18 cellular contexts compared by ENCODE assay signal in the genomic region with DNA sequence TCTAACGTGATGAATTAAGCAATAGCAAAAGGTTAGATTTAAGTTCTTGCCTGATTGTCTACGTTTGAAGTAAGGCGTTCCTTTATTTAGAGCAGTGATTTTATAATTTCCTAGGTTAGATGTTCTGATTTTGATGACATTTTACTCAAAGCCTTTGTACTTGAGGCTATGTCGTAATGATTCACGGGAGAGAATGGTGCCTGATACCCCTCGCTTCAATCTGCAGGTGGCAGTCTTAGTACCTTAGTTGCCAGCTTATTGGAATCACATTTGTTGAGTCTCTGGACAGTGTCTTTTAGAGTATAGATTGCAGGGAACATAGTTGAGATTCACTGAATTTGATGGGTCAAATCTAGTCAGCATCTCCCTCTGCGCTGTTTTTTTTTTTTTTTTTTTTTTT.
DNase-seq lines count a peak whose midpoint lies in the region; ATAC-seq and TF ChIP-seq lines count a peak whose summit lies in the region.
"Had no signal": no experiment of that assay in that cellular context is flagged by ENCODE, and none has a peak within 500 bp of the region (broad histone marks: within the 10 kb centered on the region; RNA-seq: fewer than 3 reads in every experiment).

No MANE protein-coding gene starts in this region.

- TF ChIP-seq POLR2A in right lobe of liver (IDR thresholded peaks at IDR 0.05) (no peak), esophagus muscularis mucosa (IDR thresholded peaks at IDR 0.05; ENCODE audit: low read depth) (no peak)

- H3K4me3 ChIP-seq in choroid plexus epithelial cell (ENCODE audit: low read depth, low read length), result no peak overlapping the region
- no peak overlapping the region for H3K4me3 ChIP-seq in right lobe of liver
- H3K4me3 ChIP-seq in esophagus muscularis mucosa, result no peak overlapping the region
- H3K4me3 ChIP-seq: MG63 had no signal

- TF ChIP-seq EP300 in esophagus muscularis mucosa (IDR thresholded peaks at IDR 0.05), result no peak

- ATAC-seq in right lobe of liver, result peak in 3 of 4 donors; percentile 41 to 69 (median 43)

- WGBS in right lobe of liver (ENCODE audit: insufficient coverage, low coverage, low lambda C conversion rate, missing lambda C conversion rate), result 41% methylated on average over 7 of the region's 7 CpGs
- WGBS in esophagus muscularis mucosa, result 96% methylated on average over 7 of the region's 7 CpGs

- no peak overlapping the region for H3K4me3 Mint-ChIP-seq in activated naive CD4-positive, alpha-beta T cell treated with anti-CD3 and anti-CD28 coated beads, Interleukin-2, amount 50 U/mL, for 24 hours
- H3K4me3 Mint-ChIP-seq: B cell, CD14-positive monocyte had no signal

- H3K36me3 Mint-ChIP-seq in activated naive CD4-positive, alpha-beta T cell treated with anti-CD3 and anti-CD28 coated beads, Interleukin-2, amount 50 U/mL, for 24 hours, result peaks cover 36% of the 10 kb centered on the region

- intact Hi-C loops in right lobe of liver (cut with DNase I) (no loop called here), esophagus muscularis mucosa (cut with DNase I) (no loop called here)

- no peak for DNase-seq in activated naive CD4-positive, alpha-beta T cell treated with anti-CD3 and anti-CD28 coated beads, Interleukin-2, amount 50 U/mL, for 16 hours
- peak; percentile 9 for DNase-seq in choroid plexus epithelial cell (ENCODE audit: low read depth)
- DNase-seq in right lobe of liver, result no peak
- no peak for DNase-seq in activated CD4-positive, alpha-beta T cell treated with anti-CD3 and anti-CD28 coated beads, Interleukin-2, amount 50 U/mL, for 1 hour
- no peak for DNase-seq in activated effector memory CD4-positive, alpha-beta T cell treated with Interleukin-2 at 50 U/mL for 16 hours
- DNase-seq in esophagus muscularis mucosa (ENCODE audit: extremely low spot score), result no peak
- DNase-seq: EL, GF-D8, MG63, NCI-H1048, NCI-H1436, NCI-H1930, NCI-H345, NCI-H774, Right ventricle myocardium superior had no signal

- TF ChIP-seq CTCF in choroid plexus epithelial cell (conservative IDR thresholded peaks at IDR 0.05; ENCODE audit: low read depth, low read length) (peak; percentile 16), right lobe of liver (IDR thresholded peaks at IDR 0.05) (peak in 1 of 4 donors; percentile 34), esophagus muscularis mucosa (IDR thresholded peaks at IDR 0.05) (no peak)

- no peaks in the 10 kb centered on the region for H3K27me3 ChIP-seq in right lobe of liver
- no peaks in the 10 kb centered on the region for H3K27me3 ChIP-seq in esophagus muscularis mucosa
- H3K27me3 ChIP-seq: MG63 had no signal

- H3K36me3 ChIP-seq in right lobe of liver (peaks cover 0 to 38% (median 9%) of the 10 kb centered on the region in 4 donors), esophagus muscularis mucosa (peaks cover 44 to 78% (median 66%) of the 10 kb centered on the region in 4 donors)

- H3K9me3 ChIP-seq in right lobe of liver (no peaks in the 10 kb centered on the region), esophagus muscularis mucosa (no peaks in the 10 kb centered on the region)
- H3K9me3 ChIP-seq: MG63 had no signal

- H3K4me1 ChIP-seq in right lobe of liver (peaks cover 0 to 11% (median 3%) of the 10 kb centered on the region in 4 donors), esophagus muscularis mucosa (no peaks in the 10 kb centered on the region)

- H3K27ac ChIP-seq in right lobe of liver, result no peak overlapping the region
- H3K27ac ChIP-seq in esophagus muscularis mucosa (replicated peaks in 1 of 4), result no peak overlapping the region

- H3K9me3 Mint-ChIP-seq in activated naive CD4-positive, alpha-beta T cell treated with anti-CD3 and anti-CD28 coated beads, Interleukin-2, amount 50 U/mL, for 24 hours, result no peaks in the 10 kb centered on the region
- H3K9me3 Mint-ChIP-seq: CD14-positive monocyte had no signal

- no peaks in the 10 kb centered on the region for H3K4me1 Mint-ChIP-seq in activated naive CD4-positive, alpha-beta T cell treated with anti-CD3 and anti-CD28 coated beads, Interleukin-2, amount 50 U/mL, for 24 hours
- H3K4me1 Mint-ChIP-seq: B cell, CD14-positive monocyte had no signal

- peak overlapping the region; percentile 2 for H3K27ac Mint-ChIP-seq in activated naive CD4-positive, alpha-beta T cell treated with anti-CD3 and anti-CD28 coated beads, Interleukin-2, amount 50 U/mL, for 24 hours
- H3K27ac Mint-ChIP-seq: B cell had no signal

- no peaks in the 10 kb centered on the region for H3K27me3 Mint-ChIP-seq in activated naive CD4-positive, alpha-beta T cell treated with anti-CD3 and anti-CD28 coated beads, Interleukin-2, amount 50 U/mL, for 24 hours
- H3K27me3 Mint-ChIP-seq: B cell had no signal
